Comparison of ENCODE assay signal across 1 cellular context in genomic region chr14:68730811-68731425, GRCh38.
TF ChIP-seq lines count a peak whose summit lies in the region.

No MANE protein-coding gene starts in this region.

TF ChIP-seq in WTC11, 78 proteins besides CTCF, POLR2A, EP300 and RAD21 (continued from another document):
- TF ChIP-seq ZNF512 (CRISPR knock-in tag; IDR thresholded peaks at IDR 0.05; ENCODE audit: borderline replicate concordance) (no peak), CBFB (CRISPR knock-in tag; IDR thresholded peaks at IDR 0.05; ENCODE audit: low read depth) (no peak), FOXP4 (CRISPR knock-in tag; IDR thresholded peaks at IDR 0.05) (no peak), OVOL2 (CRISPR knock-in tag; IDR thresholded peaks at IDR 0.05; ENCODE audit: borderline replicate concordance) (no peak), ATF1 (CRISPR knock-in tag; IDR thresholded peaks at IDR 0.05) (no peak), ELF4 (CRISPR knock-in tag; IDR thresholded peaks at IDR 0.05; ENCODE audit: low read depth) (no peak), ETV6 (CRISPR knock-in tag; IDR thresholded peaks at IDR 0.05) (no peak)
TF ChIP-seq in WTC11: peak in this region for 4.
